ENCODE assay signal across 11 cellular contexts in genomic region chrX:7261672-7262332, GRCh38.
A peak's percentile ranks its signal among the peaks of the same experiment; 100 is the strongest.
DNase-seq lines count a peak whose midpoint lies in the region; ATAC-seq and TF ChIP-seq lines count a peak whose summit lies in the region.
"Had no signal": no experiment of that assay in that cellular context is flagged by ENCODE, and none has a peak within 500 bp of the region (broad histone marks: within the 10 kb centered on the region; RNA-seq: fewer than 3 reads in every experiment).

No MANE protein-coding gene starts in this region.

- no peak for TF ChIP-seq CTCF in left lung (IDR thresholded peaks at IDR 0.05)
- no peak for TF ChIP-seq CTCF in WERI-Rb-1 (IDR thresholded peaks at IDR 0.05; ENCODE audit: low read depth, low read length)

- H3K4me1 Mint-ChIP-seq in memory B cell: peaks cover 19% of the 10 kb centered on the region
- H3K4me1 Mint-ChIP-seq: activated naive CD8-positive, alpha-beta T cell treated with anti-CD3 and anti-CD28 coated beads, Interleukin-2, amount 10 ng/mL, durations not matched to agents 7 days and 5 days had no signal

- H3K9me3 ChIP-seq in left lung (no peaks in the 10 kb centered on the region), WERI-Rb-1 (ENCODE audit: severe bottlenecking) (peaks cover 3% of the 10 kb centered on the region)

- H3K36me3 ChIP-seq in left lung (no peaks in the 10 kb centered on the region), WERI-Rb-1 (no peaks in the 10 kb centered on the region)

- H3K27ac Mint-ChIP-seq in memory B cell: peak overlapping the region; percentile 68
- H3K27ac Mint-ChIP-seq: activated naive CD8-positive, alpha-beta T cell treated with anti-CD3 and anti-CD28 coated beads, Interleukin-2, amount 10 ng/mL, durations not matched to agents 7 days and 5 days had no signal

- H3K27me3 ChIP-seq in left lung (no peaks in the 10 kb centered on the region), WERI-Rb-1 (ENCODE audit: insufficient read depth, low read depth, severe bottlenecking) (no peaks in the 10 kb centered on the region)

- H3K27me3 Mint-ChIP-seq in memory B cell: no peaks in the 10 kb centered on the region
- H3K27me3 Mint-ChIP-seq: activated naive CD8-positive, alpha-beta T cell treated with anti-CD3 and anti-CD28 coated beads, Interleukin-2, amount 10 ng/mL, durations not matched to agents 7 days and 5 days had no signal

- peak in 1 of 2 donors; percentile 0 for DNase-seq in memory B cell (ENCODE audit: low spot score in 2 of 2)
- no peak for DNase-seq in NCI-H82 treated with DMSO at 0.1 percent for 48 hours (lab: John Stamatoyannopoulos, UW; ENCODE audit: unreplicated experiment)
- no peak for DNase-seq in left lung
- no peak for DNase-seq in UCSD-AML1 (lab: John Stamatoyannopoulos, UW; ENCODE audit: unreplicated experiment)
- no peak for DNase-seq in WERI-Rb-1
- DNase-seq: activated CD4-positive, alpha-beta T cell treated with anti-CD3 and anti-CD28 coated beads for 1 hour; activated naive CD8-positive, alpha-beta T cell treated with anti-CD3 and anti-CD28 coated beads, Interleukin-2, amount 10 ng/mL, durations not matched to agents 7 days and 5 days; occipital lobe had no signal

- H3K9me3 Mint-ChIP-seq in memory B cell: no peaks in the 10 kb centered on the region
- H3K9me3 Mint-ChIP-seq: activated naive CD8-positive, alpha-beta T cell treated with anti-CD3 and anti-CD28 coated beads, Interleukin-2, amount 10 ng/mL, durations not matched to agents 7 days and 5 days had no signal

- H3K27ac ChIP-seq in left lung (no peak overlapping the region), WERI-Rb-1 (no peak overlapping the region)

- peaks cover 15% of the 10 kb centered on the region for H3K36me3 Mint-ChIP-seq in memory B cell

- H3K4me3 Mint-ChIP-seq in memory B cell: peak overlapping the region; percentile 53
- H3K4me3 Mint-ChIP-seq: activated naive CD8-positive, alpha-beta T cell treated with anti-CD3 and anti-CD28 coated beads, Interleukin-2, amount 10 ng/mL, durations not matched to agents 7 days and 5 days had no signal

- H3K4me3 ChIP-seq in left lung (no peak overlapping the region), WERI-Rb-1 (ENCODE audit: low read depth, low read length) (no peak overlapping the region)

- ATAC-seq in GM18873 (IDR thresholded peaks at IDR 0.05; ENCODE audit: low FRiP score, unreplicated experiment): peak; percentile 87
- peak; percentile 77 for ATAC-seq in HG02571 (IDR thresholded peaks at IDR 0.05; ENCODE audit: unreplicated experiment)
- peak; percentile 88 for ATAC-seq in HG03442 (IDR thresholded peaks at IDR 0.05; ENCODE audit: unreplicated experiment)
- ATAC-seq in memory B cell (ENCODE audit: low read depth): peak; percentile 82
- no peak for ATAC-seq in left lung

- H3K4me1 ChIP-seq in left lung: no peaks in the 10 kb centered on the region

- intact Hi-C loops in left lung (cut with DNase I): no loop called here
